8 cellular contexts compared by ENCODE assay signal in the genomic region with DNA sequence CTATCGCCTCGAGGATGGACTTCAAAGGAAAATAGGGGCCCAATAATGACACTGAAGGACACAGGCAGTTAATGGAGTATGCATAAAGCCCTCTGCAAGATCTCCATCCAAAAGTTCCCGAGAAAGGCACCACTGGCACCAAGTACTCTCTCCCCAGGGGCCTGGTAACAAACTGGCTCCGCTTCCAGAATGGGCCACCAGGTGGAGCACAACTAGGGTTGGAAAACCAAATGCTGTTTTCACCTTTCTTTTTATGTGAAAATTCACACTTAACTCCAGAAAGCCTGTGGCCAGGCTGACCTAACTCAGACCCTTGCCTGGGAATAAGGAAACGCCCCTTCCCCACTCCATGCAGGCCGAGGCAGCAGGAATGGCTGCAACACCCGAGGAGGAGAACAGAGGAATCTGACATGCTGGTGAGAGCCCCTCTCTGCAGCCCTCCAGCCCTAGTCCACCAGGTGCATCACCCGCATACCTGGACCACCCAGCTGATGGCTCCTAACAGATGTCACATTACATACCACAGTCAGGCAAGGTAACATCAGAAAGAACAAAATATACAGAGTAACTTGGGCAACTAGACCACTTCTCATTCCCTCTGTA. TPM values are rescaled to one million over a fixed set of nuclear protein-coding genes. Genes with fewer than 3 reads are reported as not detected.
DNase-seq lines count a peak whose midpoint lies in the region; ATAC-seq, FAIRE-seq and TF ChIP-seq lines count a peak whose summit lies in the region.

No MANE protein-coding gene starts in this region.

- 29% methylated on average over 8 of the region's 8 CpGs for WGBS in prostate gland

- no peaks in the 10 kb centered on the region for H3K36me3 ChIP-seq in prostate gland

- H3K4me3 ChIP-seq in prostate gland, result no peak overlapping the region

- peak; percentile 31 for ATAC-seq in Right ventricle myocardium inferior

- H3K4me1 Mint-ChIP-seq in CD14-positive monocyte, result peaks cover 5% of the 10 kb centered on the region
- H3K4me1 Mint-ChIP-seq in activated naive CD4-positive, alpha-beta T cell treated with anti-CD3 and anti-CD28 coated beads for 36 hours (ENCODE audit: low read depth), result peaks cover 21% of the 10 kb centered on the region

- H3K27me3 ChIP-seq in prostate gland (replicated peaks; ENCODE audit: insufficient read depth), result no peaks in the 10 kb centered on the region

- H3K9me3 ChIP-seq in prostate gland, result no peaks in the 10 kb centered on the region

- H3K27me3 Mint-ChIP-seq in CD14-positive monocyte (ENCODE audit: low read depth in 3 of 3), result peaks cover 0 to 1% (median 0%) of the 10 kb centered on the region in 3 donors
- H3K27me3 Mint-ChIP-seq in activated naive CD4-positive, alpha-beta T cell treated with anti-CD3 and anti-CD28 coated beads for 36 hours (ENCODE audit: low read depth), result no peaks in the 10 kb centered on the region

- no peak for FAIRE-seq in RCC 7860 (lab: Jason Lieb, UNC)

- TF ChIP-seq CTCF in CD14-positive monocyte (IDR thresholded peaks at IDR 0.05) (peak; percentile 91), prostate gland (IDR thresholded peaks at IDR 0.05) (peak; percentile 70 to 84 (median 79))

- no peak for TF ChIP-seq POLR2A in prostate gland (IDR thresholded peaks at IDR 0.05)

- H3K27ac ChIP-seq in prostate gland, result no peak overlapping the region

- DNase-seq in CD14-positive monocyte (ENCODE audit: low spot score) (peak; percentile 69), HEK293T (ENCODE audit: extremely low spot score) (peak; percentile 74), SK-MEL-5 (ENCODE audit: low read depth, low spot score) (peak; percentile 60), Right ventricle myocardium inferior (ENCODE audit: missing footprints) (no peak), prostate gland (ENCODE audit: low spot score) (peak; percentile 19), H4 (ENCODE audit: low spot score) (no peak), RCC 7860 (ENCODE audit: low spot score) (no peak)
- DNase-seq in activated naive CD4-positive, alpha-beta T cell treated with anti-CD3 and anti-CD28 coated beads for 36 hours, result peak; percentile 84

- H3K9me3 Mint-ChIP-seq in CD14-positive monocyte, result no peaks in the 10 kb centered on the region
- no peaks in the 10 kb centered on the region for H3K9me3 Mint-ChIP-seq in activated naive CD4-positive, alpha-beta T cell treated with anti-CD3 and anti-CD28 coated beads for 36 hours

- in situ Hi-C loops in SK-MEL-5 (cut with HindIII; ENCODE audit: low pct_unique_long_range_greater_than_20kb, low sequenced_read_pairs), result no loop called here

- peaks cover 45 to 54% of the 10 kb centered on the region in 2 donors for H3K36me3 Mint-ChIP-seq in CD14-positive monocyte
- H3K36me3 Mint-ChIP-seq in activated naive CD4-positive, alpha-beta T cell treated with anti-CD3 and anti-CD28 coated beads for 36 hours (ENCODE audit: low read depth), result peaks cover 8% of the 10 kb centered on the region

- POLR2A ChIA-PET in HEK293T (lab: Yijun Ruan, JAX), result no interaction called here

- no peak overlapping the region for H3K4me3 Mint-ChIP-seq in CD14-positive monocyte
- no peak overlapping the region for H3K4me3 Mint-ChIP-seq in activated naive CD4-positive, alpha-beta T cell treated with anti-CD3 and anti-CD28 coated beads for 36 hours

- peak overlapping the region in 2 of 7 donors; percentile 41 to 77 for H3K27ac Mint-ChIP-seq in CD14-positive monocyte
- H3K27ac Mint-ChIP-seq in activated naive CD4-positive, alpha-beta T cell treated with anti-CD3 and anti-CD28 coated beads for 36 hours, result no peak overlapping the region

- H3K4me1 ChIP-seq in prostate gland (replicated peaks), result no peaks in the 10 kb centered on the region

- intact Hi-C loops in CD14-positive monocyte (cut with micrococcal nuclease), result loop anchor here (2.0 to 10.0 kb wide), 2 partner anchors 100 to 258 kb away; a partner anchor contains a TSS
- intact Hi-C loops in activated naive CD4-positive, alpha-beta T cell treated with anti-CD3 and anti-CD28 coated beads for 36 hours (cut with micrococcal nuclease), result loop anchor here (1.0 to 2.0 kb wide), 4 partner anchors 40 to 258 kb away; no protein-coding TSS in a partner anchor
- intact Hi-C loops in Right ventricle myocardium inferior (cut with DNase I), result loop anchor here (5.0 to 10.0 kb wide), 3 partner anchors 43 to 258 kb away; a partner anchor contains a TSS
- intact Hi-C loops in prostate gland (cut with DNase I), result loop anchor here (5.0 to 10.0 kb wide), 2 partner anchors 100 to 258 kb away; a partner anchor contains a TSS

- CTCF ChIA-PET in HEK293T (lab: Yijun Ruan, JAX), result interaction anchor here (0.7 kb wide), 1 partner anchor 9 kb away, joined by 5 read pairs; no protein-coding TSS in a partner anchor
- CTCF ChIA-PET in activated naive CD4-positive, alpha-beta T cell treated with anti-CD3 and anti-CD28 coated beads for 36 hours (lab: Charles Lee), result interaction anchor here (0.7 to 1.7 kb wide), 9 partner anchors 11 to 245 kb away, joined by 3 to 7 read pairs (median 3); a partner anchor contains a TSS

TF ChIP-seq in HEK293T, 16 proteins besides CTCF, POLR2A, EP300 and RAD21:
- no peak for TF ChIP-seq ARNT (IDR thresholded peaks at IDR 0.05)
- no peak for TF ChIP-seq SP1 (IDR thresholded peaks at IDR 0.05)
- TF ChIP-seq ELF4 (IDR thresholded peaks at IDR 0.05), result no peak
- no peak for TF ChIP-seq FOXA1 (IDR thresholded peaks at IDR 0.05)
- TF ChIP-seq LEF1 (IDR thresholded peaks at IDR 0.05; ENCODE audit: borderline replicate concordance), result no peak
- TF ChIP-seq ZNF384 (IDR thresholded peaks at IDR 0.05), result no peak
- TF ChIP-seq L3MBTL2 (conservative IDR thresholded peaks at IDR 0.05), result no peak
- no peak for TF ChIP-seq TARDBP (IDR thresholded peaks at IDR 0.05)
- no peak for TF ChIP-seq CTBP1 (IDR thresholded peaks at IDR 0.05; ENCODE audit: borderline replicate concordance)
- TF ChIP-seq BHLHE40 (IDR thresholded peaks at IDR 0.05; ENCODE audit: borderline replicate concordance), result no peak
- TF ChIP-seq, protein P1, sequence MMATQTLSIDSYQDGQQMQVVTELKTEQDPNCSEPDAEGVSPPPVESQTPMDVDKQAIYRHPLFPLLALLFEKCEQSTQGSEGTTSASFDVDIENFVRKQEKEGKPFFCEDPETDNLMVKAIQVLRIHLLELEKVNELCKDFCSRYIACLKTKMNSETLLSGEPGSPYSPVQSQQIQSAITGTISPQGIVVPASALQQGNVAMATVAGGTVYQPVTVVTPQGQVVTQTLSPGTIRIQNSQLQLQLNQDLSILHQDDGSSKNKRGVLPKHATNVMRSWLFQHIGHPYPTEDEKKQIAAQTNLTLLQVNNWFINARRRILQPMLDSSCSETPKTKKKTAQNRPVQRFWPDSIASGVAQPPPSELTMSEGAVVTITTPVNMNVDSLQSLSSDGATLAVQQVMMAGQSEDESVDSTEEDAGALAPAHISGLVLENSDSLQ (IDR thresholded peaks at IDR 0.05), result no peak
- TF ChIP-seq SUZ12 (IDR thresholded peaks at IDR 0.05), result no peak
- no peak for TF ChIP-seq NFRKB (IDR thresholded peaks at IDR 0.05)
- no peak for TF ChIP-seq FOXK2 (IDR thresholded peaks at IDR 0.05)
- no peak for TF ChIP-seq HDGF (IDR thresholded peaks at IDR 0.05; ENCODE audit: borderline replicate concordance)
- no peak for TF ChIP-seq FOXM1 (IDR thresholded peaks at IDR 0.05; ENCODE audit: borderline replicate concordance)
TF ChIP-seq in HEK293T: peak in this region for 0.

RNA-seq across cellular contexts. Expression of a gene that starts 42.8 kb away (rescaled TPM):
- polyA plus RNA-seq in CD14-positive monocyte, result under 1 TPM; 0.71 to 0.75 TPM
- total RNA-seq in SK-MEL-5 (2014; rRNA removed; shearing (Covaris generic)), result 14.7 and 15.3 TPM in 2 replicates
- 21.8 and 29.6 TPM in 2 replicates for polyA plus RNA-seq in SK-MEL-5 (2015; cell fraction: cytosol; rRNA removed)
- polyA plus RNA-seq in SK-MEL-5 (2015; cell fraction: nucleus; rRNA removed), result 15.0 and 16.2 TPM in 2 replicates
- total RNA-seq in activated naive CD4-positive, alpha-beta T cell treated with anti-CD3 and anti-CD28 coated beads for 36 hours, result 10 to 100 TPM; 32.6 to 35.2 TPM
- 17.6 TPM for total RNA-seq in Right ventricle myocardium inferior
- total RNA-seq in prostate gland, result 10 to 100 TPM; 28.3 to 86.6 TPM
- total RNA-seq in H4 (2014; rRNA removed; shearing (Covaris generic)), result 11.0 and 13.5 TPM in 2 replicates

Comparison
In these comparisons a context has a peak if more than half of its experiments do, and no peak if none do; other contexts are left out.
1. DNase-seq: peak in CD14-positive monocyte (single experiment), HEK293T (single experiment), SK-MEL-5 (single experiment), activated naive CD4-positive, alpha-beta T cell treated with anti-CD3 and anti-CD28 coated beads for 36 hours (single experiment) and prostate gland (single experiment); none in Right ventricle myocardium inferior (single experiment), H4 (single experiment) and RCC 7860 (single experiment).